In genomic region chr1:217465102-217465501, GRCh38 we compare ENCODE assay signal across 26 cellular contexts.
DNase-seq lines count a peak whose midpoint lies in the region; ATAC-seq, FAIRE-seq and TF ChIP-seq lines count a peak whose summit lies in the region.
"Had no signal": no experiment of that assay in that cellular context is flagged by ENCODE, and none has a peak within 500 bp of the region (broad histone marks: within the 10 kb centered on the region; RNA-seq: fewer than 3 reads in every experiment).

No MANE protein-coding gene starts in this region.

- no peaks in the 10 kb centered on the region for H3K36me3 ChIP-seq in kidney (ENCODE audit: control insufficient read depth in 1 of 2, insufficient read depth in 2 of 2, low read length in 2 of 2)
- H3K36me3 ChIP-seq: BE2C had no signal

- H3K4me3 ChIP-seq in kidney (ENCODE audit: low read length in 2 of 2), result no peak overlapping the region
- H3K4me3 ChIP-seq: A549; BLaER1 treated with 17β-estradiol and CSF1 and Interleukin-3, amounts not matched to agents 10 nM and 100 nM; GM23248 had no signal

- DNase-seq in RCC 7860 (ENCODE audit: low spot score), result no peak
- DNase-seq in kidney, result no peak
- DNase-seq in SHP77 (lab: John Stamatoyannopoulos, UW), result no peak
- no peak for DNase-seq in HPDE6-E6E7 (ENCODE audit: extremely low spot score)
- DNase-seq: ACHN; AML-193; BE2C; CD4-positive, alpha-beta T cell; CD8-positive, alpha-beta memory T cell; DMS 273 treated with DMSO at 0.1 percent for 48 hours; DMS79; EL; GF-D8; GM23248; H7; HCEC 1CT had no signal

- H3K27ac ChIP-seq in kidney (ENCODE audit: low read depth in 2 of 2, low read length in 2 of 2), result no peak overlapping the region
- H3K27ac ChIP-seq: 22Rv1; A549; BLaER1 treated with 17β-estradiol and CSF1 and Interleukin-3, amounts not matched to agents 10 nM and 100 nM; GM23248 had no signal

- FAIRE-seq in A204.1 (lab: Jason Lieb, UNC) (peak; percentile 82), RCC 7860 (lab: Jason Lieb, UNC) (peak; percentile 34), endometrium (lab: Jason Lieb, UNC) (peak; percentile 43), kidney (lab: Jason Lieb, UNC) (peak; percentile 39)
- FAIRE-seq: A549, GM12891, GM18507, H1 had no signal

- intact Hi-C loops in kidney (cut with DNase I), result no loop called here

- ATAC-seq in HG02798 (IDR thresholded peaks at IDR 0.05; ENCODE audit: poor library complexity, unreplicated experiment) (no peak), HG03469 (IDR thresholded peaks at IDR 0.05; ENCODE audit: unreplicated experiment) (no peak)
- ATAC-seq: A549 had no signal

- H3K9me3 ChIP-seq in kidney (ENCODE audit: control insufficient read depth in 1 of 2, low read length in 2 of 2), result peaks cover 0 to 8% of the 10 kb centered on the region in 2 donors
- H3K9me3 ChIP-seq: BE2C had no signal

- no peak for TF ChIP-seq CTCF in kidney (IDR thresholded peaks at IDR 0.05; ENCODE audit: borderline replicate concordance, extremely low read depth, insufficient read depth)

- peaks cover 0 to 5% of the 10 kb centered on the region in 2 donors for H3K4me1 ChIP-seq in kidney (ENCODE audit: control insufficient read depth in 1 of 2, insufficient read depth in 1 of 2, low read depth in 1 of 2, low read length in 2 of 2)
- H3K4me1 ChIP-seq: A549; BLaER1 treated with 17β-estradiol and CSF1 and Interleukin-3, amounts not matched to agents 10 nM and 100 nM had no signal

- H3K9ac ChIP-seq in kidney (ENCODE audit: low read length in 2 of 2), result no peak overlapping the region
- H3K9ac ChIP-seq: BLaER1 treated with 17β-estradiol and CSF1 and Interleukin-3, amounts not matched to agents 10 nM and 100 nM; GM23248 had no signal
